Comparison of ENCODE assay signal across 8 cellular contexts in the genomic region with DNA sequence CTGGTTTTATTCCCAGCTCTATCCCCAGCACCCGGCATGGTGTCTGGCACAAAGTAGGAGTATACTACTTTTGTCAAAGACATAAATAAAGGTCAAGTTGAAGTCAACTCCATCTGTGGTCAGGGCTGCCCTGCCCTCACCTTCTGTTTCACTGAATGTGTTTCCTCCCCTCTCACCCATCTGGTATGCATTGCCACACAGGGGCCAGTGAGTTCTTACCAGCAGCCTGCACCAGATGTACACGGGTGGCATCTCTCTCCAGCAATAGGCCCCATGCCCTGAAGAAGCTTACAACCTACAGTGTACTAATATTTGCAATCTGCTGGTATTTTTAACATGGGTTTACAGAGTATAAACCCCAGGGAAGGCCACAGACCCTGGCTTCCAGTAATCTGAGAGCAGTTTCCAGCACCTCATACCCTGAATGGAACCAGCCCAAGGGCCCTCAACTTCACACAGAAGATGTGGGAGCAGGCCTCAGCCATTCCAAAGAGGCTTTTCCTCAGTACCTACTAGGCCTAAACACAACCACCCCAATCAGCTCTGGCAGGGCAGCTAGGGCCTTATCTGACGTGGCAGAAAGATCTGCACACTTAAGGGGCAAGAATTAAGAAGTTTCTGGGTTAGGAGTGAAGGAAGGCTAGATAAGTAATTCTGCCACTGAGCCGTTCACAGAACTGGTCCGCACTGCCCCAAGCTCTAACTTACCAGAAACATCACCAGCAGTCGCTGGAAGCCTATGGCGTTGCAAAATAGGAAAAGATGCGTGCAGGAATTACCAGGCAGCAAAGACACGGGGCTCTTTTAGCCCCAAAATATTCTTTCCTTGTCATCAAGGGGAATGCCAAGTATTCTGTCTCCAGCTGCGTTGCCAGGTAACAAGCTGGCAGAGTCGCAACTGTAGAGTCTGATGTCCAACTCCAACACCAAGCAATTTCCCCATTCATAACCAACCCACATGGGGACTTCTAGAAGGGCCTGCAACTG. TPM values are rescaled to one million over a fixed set of nuclear protein-coding genes. Genes with fewer than 3 reads are reported as not detected.
DNase-seq lines count a peak whose midpoint lies in the region; ATAC-seq and TF ChIP-seq lines count a peak whose summit lies in the region.

No MANE protein-coding gene starts in this region.

- TF ChIP-seq EP300 in gastroesophageal sphincter (IDR thresholded peaks at IDR 0.05), result no peak

- no peak for TF ChIP-seq CTCF in AG09309 (IDR thresholded peaks at IDR 0.05; ENCODE audit: control insufficient read depth, insufficient read depth, low read depth, low read length, missing control alignments)
- TF ChIP-seq CTCF in gastroesophageal sphincter (IDR thresholded peaks at IDR 0.05), result no peak
- no peak for TF ChIP-seq CTCF in progenitor cell of endocrine pancreas (IDR thresholded peaks at IDR 0.05; ENCODE audit: unreplicated experiment)

- no peaks in the 10 kb centered on the region for H3K9me3 ChIP-seq in gastroesophageal sphincter

- H3K27me3 ChIP-seq in gastroesophageal sphincter, result no peaks in the 10 kb centered on the region

- H3K4me1 ChIP-seq in gastroesophageal sphincter, result peaks cover 3 to 94% (median 35%) of the 10 kb centered on the region in 3 donors

- peak; percentile 17 for TF ChIP-seq POLR2A in GM18505 (IDR thresholded peaks at IDR 0.05; ENCODE audit: borderline replicate concordance, extremely low read depth, insufficient read depth, insufficient read length)
- no peak for TF ChIP-seq POLR2A in gastroesophageal sphincter (IDR thresholded peaks at IDR 0.05)

- H3K27ac Mint-ChIP-seq in progenitor cell of endocrine pancreas, result peak overlapping the region; percentile 80

- H3K4me3 ChIP-seq in AG09309 (ENCODE audit: control insufficient read depth, low read depth, low read length) (peak overlapping the region; percentile 68; the same call in 1 of the 2 replicates), gastroesophageal sphincter (peak overlapping the region in 1 of 2 donors; percentile 98)

- ATAC-seq in GM18505 (IDR thresholded peaks at IDR 0.05; ENCODE audit: unreplicated experiment) (no peak), gastroesophageal sphincter (peak; percentile 13), HG03045 (IDR thresholded peaks at IDR 0.05; ENCODE audit: unreplicated experiment) (no peak)

- DNase-seq in AG09309 (ENCODE audit: low read depth) (peak; percentile 84), UCSD-AML1 (lab: John Stamatoyannopoulos, UW; ENCODE audit: unreplicated experiment) (peak; percentile 28), progenitor cell of endocrine pancreas (ENCODE audit: low spot score, unreplicated experiment) (no peak), DMS153 (lab: John Stamatoyannopoulos, UW) (no peak), D341Med (ENCODE audit: low spot score) (no peak)

- WGBS in gastroesophageal sphincter (ENCODE audit: low coverage in 1 of 2), 2 donors, result 11 to 31% methylated on average over 6 to 7 of the region's 11 CpGs

- peaks cover 10% of the 10 kb centered on the region for H3K27me3 Mint-ChIP-seq in progenitor cell of endocrine pancreas

- H3K4me1 Mint-ChIP-seq in progenitor cell of endocrine pancreas (ENCODE audit: low read depth), result peaks cover 52% of the 10 kb centered on the region

- no peaks in the 10 kb centered on the region for H3K9me3 Mint-ChIP-seq in progenitor cell of endocrine pancreas (ENCODE audit: low read depth)

- H3K36me3 ChIP-seq in gastroesophageal sphincter, result no peaks in the 10 kb centered on the region

- H3K36me3 Mint-ChIP-seq in progenitor cell of endocrine pancreas (ENCODE audit: insufficient read depth), result peaks cover 6% of the 10 kb centered on the region

- peak overlapping the region; percentile 96 to 100 (median 96) for H3K27ac ChIP-seq in gastroesophageal sphincter

- H3K4me3 Mint-ChIP-seq in progenitor cell of endocrine pancreas (ENCODE audit: low read depth), result peak overlapping the region; percentile 84

RNA-seq across cellular contexts. Expression of a gene that starts 2.1 kb away (rescaled TPM):
- total RNA-seq in gastroesophageal sphincter (100 to 1,000 TPM in 3 of 4 donors, 10 to 100 TPM in 1; 45.2 to 289 (median 132) TPM), progenitor cell of endocrine pancreas (149 and 164 TPM in 2 replicates)

Comparison
In these comparisons a context has a peak if more than half of its experiments do, and no peak if none do; other contexts are left out.
1. DNase-seq: peak in AG09309 (single experiment) and UCSD-AML1 (single experiment); none in progenitor cell of endocrine pancreas (single experiment), DMS153 (single experiment) and D341Med (single experiment).